Comparison of ENCODE assay signal across 8 cellular contexts in the genomic region with DNA sequence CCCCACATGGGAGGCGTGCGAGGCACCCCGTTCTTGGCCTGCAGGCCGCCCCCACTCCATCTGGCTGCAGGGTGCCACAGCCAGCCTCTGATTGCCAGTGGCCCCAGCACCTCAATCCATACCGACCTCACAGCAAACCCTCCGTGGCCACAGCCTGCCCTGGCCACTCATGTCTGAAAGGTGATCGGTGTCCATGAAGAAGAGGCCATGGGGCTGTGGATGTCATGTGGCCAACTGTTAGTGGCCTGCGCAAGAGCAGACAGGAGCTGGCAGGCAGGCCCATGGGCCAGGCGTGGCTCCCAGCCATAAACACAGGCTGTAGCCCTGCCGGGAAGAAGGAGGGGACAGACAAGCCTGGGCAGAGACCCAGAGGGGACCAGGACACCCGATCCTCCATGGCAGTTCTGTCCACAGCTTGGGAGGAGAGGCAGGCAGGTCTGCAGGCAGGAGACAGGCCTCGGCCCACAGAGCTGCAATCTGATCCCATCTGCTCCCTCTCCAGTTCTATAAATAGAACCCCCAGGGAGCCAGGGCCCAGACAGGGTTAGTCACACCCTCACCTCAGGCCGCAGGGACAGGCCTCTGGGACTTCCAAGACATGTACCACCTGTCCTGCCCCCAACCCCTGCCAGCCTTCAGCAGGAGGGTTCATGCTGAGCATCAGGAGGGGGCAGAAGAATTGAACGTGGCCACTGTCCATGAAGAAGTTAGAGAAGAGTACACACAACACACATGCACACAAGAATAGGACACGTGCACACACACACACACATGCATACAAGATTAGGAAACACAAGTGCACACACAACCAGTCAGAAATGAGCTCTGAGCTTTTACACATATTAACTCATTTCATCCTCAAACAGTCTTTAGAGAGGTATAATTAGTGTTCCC. TPM values are rescaled to one million over a fixed set of nuclear protein-coding genes. Genes with fewer than 3 reads are reported as not detected.
DNase-seq lines count a peak whose midpoint lies in the region; ATAC-seq, FAIRE-seq and TF ChIP-seq lines count a peak whose summit lies in the region.

No MANE protein-coding gene starts in this region.

- FAIRE-seq in keratinocyte (lab: Jason Lieb, UNC) = peak; percentile 46

- no peak for ATAC-seq in HG03442 (IDR thresholded peaks at IDR 0.05; ENCODE audit: unreplicated experiment)

- TF ChIP-seq CTCF in ascending aorta (IDR thresholded peaks at IDR 0.05) (no peak), keratinocyte (optimal IDR thresholded peaks at IDR 0.05 in 1 of 3, IDR thresholded peaks at IDR 0.05 in 1 of 3, conservative IDR thresholded peaks at IDR 0.05 in 1 of 3; ENCODE audit: extremely low read depth in 1 of 3, insufficient read depth in 2 of 3, low read length in 3 of 3) (no peak)

- H3K9me3 ChIP-seq in ascending aorta = peaks cover 0 to 3% of the 10 kb centered on the region in 2 donors
- H3K9me3 ChIP-seq in keratinocyte (ENCODE audit: control insufficient read depth, low read depth, low read length) = no peaks in the 10 kb centered on the region

- H3K27ac ChIP-seq in ascending aorta (peak overlapping the region; percentile 68 to 91), keratinocyte (ENCODE audit: control insufficient read depth, insufficient read depth, low read length) (no peak overlapping the region)

- H4K20me1 ChIP-seq in keratinocyte (ENCODE audit: control insufficient read depth, extremely low read depth, insufficient read depth, low read length) = peaks cover 3% of the 10 kb centered on the region

- peak overlapping the region; percentile 48 for H3K4me2 ChIP-seq in keratinocyte (ENCODE audit: control insufficient read depth, extremely low read depth, insufficient read depth, low read depth, low read length)

- H3K4me3 ChIP-seq in ascending aorta (no peak overlapping the region), keratinocyte (ENCODE audit: control insufficient read depth in 2 of 3, extremely low read depth in 1 of 3, insufficient read depth in 2 of 3, low read depth in 1 of 3, low read length in 3 of 3) (no peak overlapping the region)

- DNase-seq in AG20443 (ENCODE audit: low spot score) (peak; percentile 75), NCI-H1417 (lab: John Stamatoyannopoulos, UW) (peak; percentile 88 to 97 (median 88)), ascending aorta (ENCODE audit: low spot score in 2 of 2) (peak; percentile 34 to 74), keratinocyte (ENCODE audit: low read depth, low spot score) (no peak), NAMALWA (ENCODE audit: low spot score) (no peak), DMS114 treated with DMSO at 0.1 percent for 48 hours (lab: John Stamatoyannopoulos, UW; ENCODE audit: unreplicated experiment) (no peak)
- DNase-seq in activated CD4-positive, alpha-beta T cell treated with anti-CD3 and anti-CD28 coated beads, Interleukin-2, amount 50 U/mL, for 1 hour = no peak

- no peaks in the 10 kb centered on the region for H3K27me3 ChIP-seq in ascending aorta
- H3K27me3 ChIP-seq in keratinocyte (ENCODE audit: control insufficient read depth, extremely low read depth, insufficient read depth, low read length) = no peaks in the 10 kb centered on the region

- no peaks in the 10 kb centered on the region for H3K79me2 ChIP-seq in keratinocyte (ENCODE audit: control insufficient read depth, insufficient read depth, low read length)

- H2AFZ ChIP-seq in keratinocyte (ENCODE audit: control insufficient read depth, low read length) = peak overlapping the region; percentile 53

- H3K36me3 ChIP-seq in ascending aorta = peaks cover 2 to 4% of the 10 kb centered on the region in 2 donors
- peaks cover 4 to 8% of the 10 kb centered on the region in 2 experiments for H3K36me3 ChIP-seq in keratinocyte (ENCODE audit: control insufficient read depth in 2 of 2, extremely low read depth in 1 of 2, insufficient read depth in 2 of 2, low read length in 2 of 2)

- H3K4me1 ChIP-seq in ascending aorta = peaks cover 9 to 12% of the 10 kb centered on the region in 2 donors
- H3K4me1 ChIP-seq in keratinocyte (ENCODE audit: control insufficient read depth, extremely low read depth, insufficient read depth, low read length) = peaks cover 13% of the 10 kb centered on the region

- peak overlapping the region; percentile 44 for H3K9ac ChIP-seq in keratinocyte (ENCODE audit: control insufficient read depth, extremely low read depth, insufficient read depth, low read length)

- no peaks in the 10 kb centered on the region for H3K9me1 ChIP-seq in keratinocyte (ENCODE audit: control insufficient read depth, extremely low read depth, insufficient read depth, low read length)

- intact Hi-C loops in ascending aorta (cut with DNase I) = no loop called here

- dilution Hi-C loops in keratinocyte (cut with MboI; ENCODE audit: extremely low pct_ligation_motif_present, low sequenced_read_pairs) = no loop called here

RNA-seq across cellular contexts. Expression of gene STEAP3, which starts 16.9 kb away (rescaled TPM):
- total RNA-seq in ascending aorta = 34.5 TPM
- 15.5 to 29.7 TPM (median 19.9 TPM) in 3 replicates for polyA plus RNA-seq in keratinocyte
- polyA plus RNA-seq in keratinocyte (2011; ENCODE audit: low read depth) = 3.0 TPM
- polyA plus RNA-seq in keratinocyte (2011; cell fraction: cytosol; rRNA removed) = 11.4 and 13.4 TPM in 2 replicates
- 47.2 and 51.9 TPM in 2 replicates for polyA plus RNA-seq in keratinocyte (2011; cell fraction: nucleus; rRNA removed)
- polyA plus RNA-seq in keratinocyte (2012; ENCODE audit: low replicate concordance) = 14.0 and 32.2 TPM in 2 replicates
- polyA minus RNA-seq in keratinocyte = 19.6 to 51.3 TPM (median 29.0 TPM) in 3 replicates
- 35.5 TPM for polyA minus RNA-seq in keratinocyte (2011; cell fraction: cytosol; rRNA and poly(A)+ RNA removed)
- 53.0 and 59.4 TPM in 2 replicates for polyA minus RNA-seq in keratinocyte (2011; cell fraction: nucleus; rRNA and poly(A)+ RNA removed)

Comparison
In these comparisons a context has a peak if more than half of its experiments do, and no peak if none do; other contexts are left out.
1. DNase-seq: peak in AG20443 (single experiment), NCI-H1417 (3 of 3) and ascending aorta (2 of 2); none in keratinocyte (single experiment), NAMALWA (single experiment), activated CD4-positive, alpha-beta T cell treated with anti-CD3 and anti-CD28 coated beads, Interleukin-2, amount 50 U/mL, for 1 hour (single experiment) and DMS114 treated with DMSO at 0.1 percent for 48 hours (single experiment).